In genomic region chr19:6364353-6364752, GRCh38 we compare ENCODE assay signal across 25 cellular contexts. TPM values are rescaled to one million over a fixed set of nuclear protein-coding genes. Genes with fewer than 3 reads are reported as not detected.
"Had no signal": no experiment of that assay in that cellular context is flagged by ENCODE, and none has a peak within 500 bp of the region (broad histone marks: within the 10 kb centered on the region; RNA-seq: fewer than 3 reads in every experiment).

No MANE protein-coding gene starts in this region.

- H3K27me3 Mint-ChIP-seq: activated B cell treated with CpG ODN at 0.5 μM for 24 hours; memory B cell; progenitor cell of endocrine pancreas; stimulated activated naive CD8-positive, alpha-beta T cell treated with anti-CD3 and anti-CD28 coated beads, Interleukin-15, Interleukin-2, amounts not matched to agents 100 ng/mL and 50 ng/mL, for 24 hours; T-helper 17 cell had no signal

- H3K9me3 Mint-ChIP-seq: activated B cell treated with CpG ODN at 0.5 μM for 24 hours; memory B cell; natural killer cell; stimulated activated naive CD8-positive, alpha-beta T cell treated with anti-CD3 and anti-CD28 coated beads, Interleukin-15, Interleukin-2, amounts not matched to agents 100 ng/mL and 50 ng/mL, for 24 hours had no signal

- DNase-seq: activated B cell treated with CpG ODN at 0.5 μM for 24 hours; activated CD4-positive, alpha-beta T cell treated with anti-CD3 and anti-CD28 coated beads, Interleukin-2, amount 50 U/mL, for 4 hours; activated naive CD4-positive, alpha-beta T cell; dermis blood vessel endothelial cell; foreskin melanocyte; head of caudate nucleus; kidney glomerular epithelial cell; left ventricle myocardium superior; natural killer cell; nucleus accumbens; SHP77 treated with DMSO at 0.1 percent for 48 hours; stimulated activated CD4-positive, alpha-beta T cell treated with anti-CD3 and anti-CD28 coated beads, Interleukin-4, amount 100 ng/mL, for 24 hours; T-helper 17 cell had no signal

- H3K27ac Mint-ChIP-seq: activated B cell treated with CpG ODN at 0.5 μM for 24 hours; memory B cell; natural killer cell; progenitor cell of endocrine pancreas; stimulated activated naive CD8-positive, alpha-beta T cell treated with anti-CD3 and anti-CD28 coated beads, Interleukin-15, Interleukin-2, amounts not matched to agents 100 ng/mL and 50 ng/mL, for 24 hours; T-helper 17 cell had no signal

- H3K27me3 ChIP-seq: right atrium auricular region, upper lobe of left lung had no signal

- H3K4me3 ChIP-seq: right atrium auricular region, skin epidermis, upper lobe of left lung had no signal

- H3K27ac ChIP-seq: epithelial cell of prostate, right atrium auricular region, skin epidermis, upper lobe of left lung had no signal

- H3K4me3 Mint-ChIP-seq: activated B cell treated with CpG ODN at 0.5 μM for 24 hours, memory B cell had no signal

- ATAC-seq: left ventricle myocardium superior, natural killer cell, SK-N-SH treated with all-trans-retinoic acid at 6 μM for 48 hours, T-helper 17 cell had no signal

- H3K36me3 Mint-ChIP-seq: natural killer cell had no signal

- H3K9me3 ChIP-seq: right atrium auricular region, upper lobe of left lung had no signal

RNA-seq across cellular contexts. Expression of gene ACER1, which starts 30.9 kb away (rescaled TPM):
- total RNA-seq: activated B cell treated with CpG ODN at 0.5 μM for 24 hours, aorta, cerebellum, dermis blood vessel endothelial cell, fibroblast of lung, left ventricle myocardium superior, progenitor cell of endocrine pancreas, temporal lobe, upper lobe of left lung had no signal
- polyA plus RNA-seq: fibroblast of lung had no signal
